ENCODE assay signal across 8 cellular contexts in the genomic region with DNA sequence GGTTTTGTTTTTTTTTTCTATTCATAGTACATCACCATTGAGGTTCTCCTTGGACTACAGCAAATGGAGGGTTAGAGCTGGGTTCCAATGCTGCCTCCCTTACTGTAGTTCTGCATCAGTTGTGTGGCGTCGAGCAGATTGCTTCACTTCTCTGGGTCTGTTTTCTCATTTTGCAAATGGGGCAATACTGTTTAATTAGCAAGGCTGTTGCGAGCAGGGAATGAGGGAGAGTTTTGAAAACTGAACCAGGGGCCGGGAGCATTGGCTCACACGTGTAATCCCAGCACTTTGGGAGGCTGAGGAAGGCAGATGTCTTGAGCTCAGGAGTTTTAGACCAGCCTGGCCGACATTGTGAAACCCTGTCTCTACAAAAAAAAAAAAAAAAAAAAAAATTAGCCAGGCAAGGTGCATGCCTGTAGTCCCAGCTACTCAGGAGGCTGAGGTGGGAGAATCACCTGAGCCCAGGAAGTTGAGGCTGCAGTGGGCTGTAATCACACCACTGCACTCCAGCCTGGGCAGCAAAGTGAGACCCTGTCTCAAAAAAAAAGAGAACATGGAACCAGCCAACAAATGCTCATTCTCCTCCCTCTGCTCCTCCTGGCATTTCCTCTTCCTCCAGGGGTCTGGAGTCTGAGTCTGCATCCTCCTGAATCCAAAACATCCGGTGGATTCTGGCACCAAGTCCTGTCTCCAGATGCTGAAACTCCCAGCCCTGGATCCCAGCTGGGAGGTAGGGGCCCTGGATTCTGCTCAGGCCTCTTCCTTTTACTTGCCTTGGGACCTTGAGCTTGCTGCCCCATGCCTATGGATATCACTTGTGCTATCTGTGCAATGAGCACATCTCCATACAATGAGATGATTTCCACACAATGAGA. TPM values are rescaled to one million over a fixed set of nuclear protein-coding genes. Genes with fewer than 3 reads are reported as not detected.
DNase-seq lines count a peak whose midpoint lies in the region; ATAC-seq, FAIRE-seq and TF ChIP-seq lines count a peak whose summit lies in the region.

No MANE protein-coding gene starts in this region.

- H3K9me3 ChIP-seq in heart right ventricle (no peaks in the 10 kb centered on the region), ascending aorta (no peaks in the 10 kb centered on the region), left lung (no peaks in the 10 kb centered on the region), vagina (no peaks in the 10 kb centered on the region), WERI-Rb-1 (ENCODE audit: severe bottlenecking) (no peaks in the 10 kb centered on the region)

- intact Hi-C loops in heart right ventricle (cut with DNase I) = loop anchor here in 1 of 10 donors (5.0 kb wide), 1 partner anchor 46 kb away; no protein-coding TSS in a partner anchor
- intact Hi-C loops in cardiac septum (cut with DNase I) = no loop called here
- intact Hi-C loops in ascending aorta (cut with DNase I) = no loop called here
- intact Hi-C loops in left lung (cut with DNase I) = no loop called here
- intact Hi-C loops in vagina (cut with DNase I) = no loop called here

- TF ChIP-seq POLR2A in vagina (IDR thresholded peaks at IDR 0.05) = no peak

- WGBS in heart right ventricle, 2 donors = 43 to 51% methylated on average over 7 of the region's 7 CpGs

- H3K27me3 ChIP-seq in heart right ventricle (no peaks in the 10 kb centered on the region), ascending aorta (no peaks in the 10 kb centered on the region), left lung (no peaks in the 10 kb centered on the region), vagina (no peaks in the 10 kb centered on the region), WERI-Rb-1 (ENCODE audit: insufficient read depth, low read depth, severe bottlenecking) (no peaks in the 10 kb centered on the region)

- no peak overlapping the region for H3K4me3 ChIP-seq in heart right ventricle
- no peak overlapping the region for H3K4me3 ChIP-seq in ascending aorta
- no peak overlapping the region for H3K4me3 ChIP-seq in left lung
- H3K4me3 ChIP-seq in vagina = no peak overlapping the region
- H3K4me3 ChIP-seq in WERI-Rb-1 (ENCODE audit: low read depth, low read length) = no peak overlapping the region

- H3K36me3 ChIP-seq in heart right ventricle (no peaks in the 10 kb centered on the region), ascending aorta (no peaks in the 10 kb centered on the region), left lung (no peaks in the 10 kb centered on the region), vagina (no peaks in the 10 kb centered on the region), WERI-Rb-1 (peaks cover under 1% of the 10 kb centered on the region; the same call in 1 of the 2 replicates)

- DNase-seq in heart right ventricle = peak in 1 of 2 donors; percentile 71
- no peak for DNase-seq in cardiac septum (ENCODE audit: low spot score)
- DNase-seq in ascending aorta (ENCODE audit: low spot score in 2 of 2) = no peak
- DNase-seq in left lung = no peak
- DNase-seq in vagina (ENCODE audit: extremely low spot score in 2 of 2) = no peak
- no peak for DNase-seq in WERI-Rb-1
- DNase-seq in GM10266 (ENCODE audit: extremely low spot score) = no peak
- DNase-seq in HTR-8/SVneo (ENCODE audit: insufficient read length, low spot score) = no peak

- H3K4me1 ChIP-seq in heart right ventricle (peaks cover 14 to 82% (median 65%) of the 10 kb centered on the region in 9 donors), ascending aorta (peaks cover 0 to 24% of the 10 kb centered on the region in 2 donors), left lung (peaks cover 13 to 54% of the 10 kb centered on the region in 2 donors), vagina (peaks cover 33% of the 10 kb centered on the region)

- H3K27ac ChIP-seq in heart right ventricle (peak overlapping the region; percentile 25 to 90 (median 74)), ascending aorta (peak overlapping the region; percentile 17 to 56), left lung (peak overlapping the region; percentile 53 to 55), vagina (peak overlapping the region; percentile 48), WERI-Rb-1 (no peak overlapping the region)

- no peak for FAIRE-seq in HTR-8/SVneo (lab: Jason Lieb, UNC)

- peak in 1 of 8 donors; percentile 19 for ATAC-seq in heart right ventricle
- no peak for ATAC-seq in left lung

- TF ChIP-seq CTCF in heart right ventricle (IDR thresholded peaks at IDR 0.05) (no peak), ascending aorta (IDR thresholded peaks at IDR 0.05) (no peak), left lung (IDR thresholded peaks at IDR 0.05) (no peak), vagina (IDR thresholded peaks at IDR 0.05) (no peak), WERI-Rb-1 (IDR thresholded peaks at IDR 0.05; ENCODE audit: low read depth, low read length) (no peak), GM10266 (IDR thresholded peaks at IDR 0.05; ENCODE audit: control insufficient read depth, insufficient read depth, low read depth, missing control alignments) (no peak)

RNA-seq across cellular contexts. Expression of a gene that starts 3.7 kb away (rescaled TPM):
- 10 to 100 TPM; 27.3 to 95.3 (median 44.4) TPM for total RNA-seq in heart right ventricle
- polyA plus RNA-seq in heart right ventricle = 100 to 1,000 TPM in 1 of 2 donors, 10 to 100 TPM in 1; 53.0 to 102 TPM
- total RNA-seq in cardiac septum = 52.6 TPM
- total RNA-seq in ascending aorta = 79.9 TPM
- 100 to 1,000 TPM; 114 to 159 TPM for total RNA-seq in left lung
- 42.2 TPM for total RNA-seq in vagina

RNA-seq across cellular contexts. Expression of a gene that starts 4.6 kb away (rescaled TPM):
- total RNA-seq in heart right ventricle (10 to 100 TPM; 35.5 to 47.8 (median 39.0) TPM), cardiac septum (42.6 TPM), ascending aorta (206 TPM), left lung (10 to 100 TPM; 42.9 to 43.3 TPM), vagina (51.1 TPM)
- 10 to 100 TPM; 23.3 to 44.7 TPM for polyA plus RNA-seq in heart right ventricle

RNA-seq across cellular contexts. Expression of a gene that starts 49.4 kb away (rescaled TPM):
- total RNA-seq in heart right ventricle (1,000 to 10,000 TPM in 1 of 10 donors, 100 to 1,000 TPM in 9; 470 to 1,066 (median 788) TPM), cardiac septum (619 TPM), ascending aorta (85.6 TPM), left lung (10 to 100 TPM; 75.4 to 82.0 TPM), vagina (61.6 TPM)
- polyA plus RNA-seq in heart right ventricle = 100 to 1,000 TPM; 154 to 171 TPM
